15 cellular contexts compared by ENCODE assay signal in the genomic region with DNA sequence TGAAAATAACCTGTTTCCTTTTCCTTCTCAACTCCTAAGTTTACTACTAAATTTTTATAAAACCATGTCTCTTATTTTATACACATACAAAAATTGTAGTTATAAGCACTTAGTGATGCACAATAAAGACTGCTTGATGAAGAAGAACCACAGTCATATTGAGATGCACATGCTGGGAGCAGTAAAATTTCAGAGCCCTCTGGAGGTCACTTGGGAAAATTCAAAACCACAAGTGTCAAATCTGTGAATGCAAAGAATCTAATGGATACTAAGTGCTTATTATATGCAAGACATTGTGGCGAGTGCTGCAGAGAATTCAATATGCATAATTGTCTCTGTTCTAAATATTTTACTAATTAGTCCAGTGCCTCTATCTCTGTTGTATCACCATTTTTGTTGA.
DNase-seq lines count a peak whose midpoint lies in the region; TF ChIP-seq lines count a peak whose summit lies in the region.
"Had no signal": no experiment of that assay in that cellular context is flagged by ENCODE, and none has a peak within 500 bp of the region (broad histone marks: within the 10 kb centered on the region; RNA-seq: fewer than 3 reads in every experiment).

No MANE protein-coding gene starts in this region.

- H3K79me2 ChIP-seq in mammary epithelial cell (ENCODE audit: insufficient read depth, low read length) (no peaks in the 10 kb centered on the region), OCI-LY3 (ENCODE audit: low read length) (no peaks in the 10 kb centered on the region)

- in situ Hi-C loops in mammary epithelial cell (cut with MboI; ENCODE audit: low sequenced_read_pairs in 2 of 2) (no loop called here), GM13977 (cut with MboI; ENCODE audit: low pct_unique_long_range_greater_than_20kb, low sequenced_read_pairs, unreplicated experiment) (no loop called here)

- no peak overlapping the region for H3K4me3 Mint-ChIP-seq in MCF 10A (ENCODE audit: unreplicated experiment)
- H3K4me3 Mint-ChIP-seq: B cell; stimulated activated naive B cell treated with anti-CD40 and anti-IgM and Interleukin-4, amounts not matched to agents 10 μg/mL and 1 μg/mL and 100 μg/mL, for 72 hours had no signal

- no peaks in the 10 kb centered on the region for H3K9me3 ChIP-seq in mammary epithelial cell (replicated peaks; ENCODE audit: insufficient read depth, low read length)
- no peaks in the 10 kb centered on the region for H3K9me3 ChIP-seq in OCI-LY3 (ENCODE audit: insufficient read depth, low read length)
- H3K9me3 ChIP-seq in spleen: no peaks in the 10 kb centered on the region
- H3K9me3 ChIP-seq: right atrium auricular region had no signal

- no peak for TF ChIP-seq POLR2A in spleen (IDR thresholded peaks at IDR 0.05)

- 0% methylated on average over 1 of the region's 1 CpG for WGBS in mammary epithelial cell (ENCODE audit: low coverage, missing lambda C conversion rate)
- WGBS in spleen, 5 donors: 69 to 79% (median 73%) methylated on average over 1 of the region's 1 CpG

- H3K27ac ChIP-seq in mammary epithelial cell (ENCODE audit: insufficient read depth, low read depth, low read length) (no peak overlapping the region), OCI-LY3 (ENCODE audit: low read length) (no peak overlapping the region), dorsolateral prefrontal cortex (no peak overlapping the region), spleen (no peak overlapping the region)
- H3K27ac ChIP-seq: right atrium auricular region had no signal

- no peaks in the 10 kb centered on the region for H3K36me3 Mint-ChIP-seq in MCF 10A (ENCODE audit: insufficient read depth, unreplicated experiment)
- H3K36me3 Mint-ChIP-seq: stimulated activated naive B cell treated with anti-CD40 and anti-IgM and Interleukin-4, amounts not matched to agents 10 μg/mL and 1 μg/mL and 100 μg/mL, for 72 hours had no signal

- no TSS peak for BruUV-seq in MCF 10A (replicated peaks; lab: Mats Ljungman, UMichigan)
- no TSS peak for BruUV-seq in mammary epithelial cell (replicated peaks; lab: Mats Ljungman, UMichigan)

- H3K27me3 Mint-ChIP-seq in MCF 10A (ENCODE audit: insufficient read depth, unreplicated experiment): no peaks in the 10 kb centered on the region
- H3K27me3 Mint-ChIP-seq: B cell; stimulated activated naive B cell treated with anti-CD40 and anti-IgM and Interleukin-4, amounts not matched to agents 10 μg/mL and 1 μg/mL and 100 μg/mL, for 72 hours had no signal

- CTCF ChIA-PET in MCF 10A (lab: Yijun Ruan, JAX): interaction anchor here (0.7 to 0.8 kb wide), 2 partner anchors 288 to 771 kb away, joined by 4 read pairs; no protein-coding TSS in a partner anchor
- CTCF ChIA-PET in mammary epithelial cell (lab: Charles Lee; ENCODE audit: low non-redundant PET): no interaction called here

- H3K4me1 Mint-ChIP-seq in MCF 10A (ENCODE audit: insufficient read depth, unreplicated experiment): no peaks in the 10 kb centered on the region
- H3K4me1 Mint-ChIP-seq: B cell; stimulated activated naive B cell treated with anti-CD40 and anti-IgM and Interleukin-4, amounts not matched to agents 10 μg/mL and 1 μg/mL and 100 μg/mL, for 72 hours had no signal

- H3K4me3 ChIP-seq in mammary epithelial cell (replicated peaks in 1 of 3; ENCODE audit: insufficient read depth in 1 of 3, low read depth in 2 of 3, low read length in 3 of 3) (no peak overlapping the region), OCI-LY3 (ENCODE audit: low read length) (no peak overlapping the region), dorsolateral prefrontal cortex (no peak overlapping the region), spleen (no peak overlapping the region)
- H3K4me3 ChIP-seq: right atrium auricular region had no signal

- H3K4me2 ChIP-seq in mammary epithelial cell (ENCODE audit: insufficient read depth, low read depth, low read length) (no peak overlapping the region), OCI-LY3 (ENCODE audit: low read length) (no peak overlapping the region)

- peak; percentile 24 for TF ChIP-seq CTCF in MCF 10A (IDR thresholded peaks at IDR 0.05; ENCODE audit: unreplicated experiment)
- TF ChIP-seq CTCF in mammary epithelial cell (conservative IDR thresholded peaks at IDR 0.05 in 1 of 2, IDR thresholded peaks at IDR 0.05 in 1 of 2; ENCODE audit: extremely low read depth in 1 of 2, insufficient read depth in 1 of 2, low read depth in 1 of 2, low read length in 2 of 2): peak in 1 of 2 donors; percentile 47
- peak; percentile 38 for TF ChIP-seq CTCF in OCI-LY3 (IDR thresholded peaks at IDR 0.05; ENCODE audit: low read depth, low read length)
- TF ChIP-seq CTCF in dorsolateral prefrontal cortex (IDR thresholded peaks at IDR 0.05 in 54 of 56, conservative IDR thresholded peaks at IDR 0.05 in 2 of 56; ENCODE audit: low read depth in 1 of 56, partially characterized antibody in 56 of 56): peak in 45 of 56 donors; percentile 14 to 66 (median 38)
- TF ChIP-seq CTCF in GM13977 (IDR thresholded peaks at IDR 0.05; ENCODE audit: extremely low read depth, insufficient read depth, missing control alignments): no peak
- no peak for TF ChIP-seq CTCF in spleen (IDR thresholded peaks at IDR 0.05 in 8 of 11, conservative IDR thresholded peaks at IDR 0.05 in 3 of 11)

- no peak overlapping the region for H3K27ac Mint-ChIP-seq in MCF 10A (ENCODE audit: low read depth, unreplicated experiment)
- H3K27ac Mint-ChIP-seq: B cell; stimulated activated naive B cell treated with anti-CD40 and anti-IgM and Interleukin-4, amounts not matched to agents 10 μg/mL and 1 μg/mL and 100 μg/mL, for 72 hours had no signal

- H3K27me3 ChIP-seq in mammary epithelial cell (ENCODE audit: insufficient read depth, low read length): no peaks in the 10 kb centered on the region
- no peaks in the 10 kb centered on the region for H3K27me3 ChIP-seq in OCI-LY3 (ENCODE audit: low read depth, low read length)
- H3K27me3 ChIP-seq in dorsolateral prefrontal cortex: no peaks in the 10 kb centered on the region
- H3K27me3 ChIP-seq in spleen (replicated peaks in 1 of 7): no peaks in the 10 kb centered on the region
- H3K27me3 ChIP-seq: right atrium auricular region had no signal

- H3K36me3 ChIP-seq in mammary epithelial cell (ENCODE audit: insufficient read depth, low read length): no peaks in the 10 kb centered on the region
- no peaks in the 10 kb centered on the region for H3K36me3 ChIP-seq in OCI-LY3 (replicated peaks; ENCODE audit: low read depth, low read length)
- H3K36me3 ChIP-seq in spleen: no peaks in the 10 kb centered on the region
- H3K36me3 ChIP-seq: right atrium auricular region had no signal

- H3K4me1 ChIP-seq in mammary epithelial cell (ENCODE audit: insufficient read depth, low read length) (no peaks in the 10 kb centered on the region), OCI-LY3 (ENCODE audit: low read length) (no peaks in the 10 kb centered on the region), spleen (no peaks in the 10 kb centered on the region)
- H3K4me1 ChIP-seq: right atrium auricular region had no signal

- H4K20me1 ChIP-seq in mammary epithelial cell (ENCODE audit: insufficient read depth, low read length): no peaks in the 10 kb centered on the region
- no peaks in the 10 kb centered on the region for H4K20me1 ChIP-seq in OCI-LY3 (ENCODE audit: insufficient read depth, low read length)

- H3K9me3 Mint-ChIP-seq in MCF 10A (ENCODE audit: unreplicated experiment): no peaks in the 10 kb centered on the region
- H3K9me3 Mint-ChIP-seq: stimulated activated naive B cell treated with anti-CD40 and anti-IgM and Interleukin-4, amounts not matched to agents 10 μg/mL and 1 μg/mL and 100 μg/mL, for 72 hours had no signal

- dilution Hi-C loops in mammary epithelial cell (cut with HindIII; ENCODE audit: low sequenced_read_pairs): no loop called here

- POLR2A ChIA-PET in MCF 10A (lab: Yijun Ruan, JAX): no interaction called here

- no peak overlapping the region for H2AFZ ChIP-seq in mammary epithelial cell (ENCODE audit: low read depth, low read length)
- H2AFZ ChIP-seq in OCI-LY3 (ENCODE audit: low read depth, low read length): no peak overlapping the region

- H3K9ac ChIP-seq in mammary epithelial cell (ENCODE audit: insufficient read depth, low read length) (no peak overlapping the region), OCI-LY3 (ENCODE audit: low read length) (no peak overlapping the region)

- intact Hi-C loops in MCF 10A (cut with micrococcal nuclease) (loop anchor here (5.0 kb wide), 1 partner anchor 1339 kb away; no protein-coding TSS in a partner anchor), mammary epithelial cell (cut with micrococcal nuclease) (no loop called here), dorsolateral prefrontal cortex (cut with DNase I) (no loop called here), spleen (cut with DNase I; ENCODE audit: low total_unique reads) (no loop called here)

- DNase-seq in MCF 10A (ENCODE audit: unreplicated experiment): peak; percentile 23
- DNase-seq in mammary epithelial cell: no peak
- no peak for DNase-seq in dorsolateral prefrontal cortex
- peak; percentile 62 for DNase-seq in superior temporal gyrus (ENCODE audit: extremely low spot score)
- DNase-seq in GM13977 (ENCODE audit: low spot score): no peak
- DNase-seq in spleen: no peak
- DNase-seq in COLO829 (ENCODE audit: low spot score): no peak
- DNase-seq: central memory CD4-positive, alpha-beta T cell; KG1; left colon; SHP77; stimulated activated naive B cell treated with anti-CD40 and anti-IgM and Interleukin-4, amounts not matched to agents 10 μg/mL and 1 μg/mL and 100 μg/mL, for 72 hours had no signal

Comparison
In these comparisons a context has a peak if more than half of its experiments do, and no peak if none do; other contexts are left out.
1. DNase-seq: peak in MCF 10A (single experiment) and superior temporal gyrus (single experiment); none in mammary epithelial cell (single experiment), dorsolateral prefrontal cortex (0 of 10), GM13977 (single experiment), spleen (single experiment) and COLO829 (single experiment).
2. CTCF ChIP-seq: peak in MCF 10A (single experiment), OCI-LY3 (single experiment) and dorsolateral prefrontal cortex (45 of 56); none in GM13977 (single experiment) and spleen (0 of 11).